Comparison of ENCODE assay signal across 21 cellular contexts in the genomic region with DNA sequence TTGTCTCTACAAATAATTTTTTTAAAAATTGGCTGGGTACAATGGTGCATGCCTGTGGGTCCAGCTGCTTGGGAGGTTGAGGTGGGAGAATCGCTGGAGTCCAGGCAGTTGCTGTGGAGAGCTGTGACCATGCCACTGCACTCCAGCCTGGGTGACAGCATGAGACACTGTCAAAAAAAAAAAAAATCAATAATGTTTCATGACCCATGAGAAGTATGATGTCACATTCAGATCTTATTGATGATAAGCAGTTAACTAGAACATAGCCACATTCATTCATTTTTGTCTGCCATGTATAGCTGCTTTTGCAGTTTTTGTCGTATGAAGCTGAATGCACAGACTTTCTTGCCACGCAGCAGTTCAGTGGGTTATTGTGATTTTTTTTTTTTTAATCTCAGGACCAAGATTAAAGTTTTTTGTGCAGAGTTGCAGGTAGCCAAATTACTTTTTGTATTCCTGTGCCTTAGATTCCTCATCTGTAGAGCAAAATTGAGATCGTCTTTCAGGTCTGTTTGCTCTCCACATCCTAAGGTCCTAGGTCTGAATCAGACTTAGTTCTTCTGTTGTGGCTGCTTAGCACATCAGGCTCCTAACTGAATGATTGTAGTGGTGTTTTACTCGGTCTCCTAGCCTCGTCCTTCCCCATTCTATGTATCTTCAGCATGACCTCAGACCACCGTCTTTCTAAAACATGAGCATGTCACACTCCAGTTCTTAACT.
A peak's percentile ranks its signal among the peaks of the same experiment; 100 is the strongest.
DNase-seq lines count a peak whose midpoint lies in the region; ATAC-seq and TF ChIP-seq lines count a peak whose summit lies in the region.
"Had no signal": no experiment of that assay in that cellular context is flagged by ENCODE, and none has a peak within 500 bp of the region (broad histone marks: within the 10 kb centered on the region; RNA-seq: fewer than 3 reads in every experiment).

No MANE protein-coding gene starts in this region.

- DNase-seq in activated T-cell treated with anti-CD3 and anti-CD28 coated beads, Interleukin-2, amount 50 U/mL, for 72 hours: no peak
- DNase-seq in activated T-cell treated with anti-CD3 and anti-CD28 coated beads for 4 hours (no peak), PC-9 (peak in 1 of 2 experiments; percentile 44), left lobe of liver (ENCODE audit: low spot score) (no peak), type B pancreatic cell (ENCODE audit: extremely low spot score, unreplicated experiment) (no peak)
- DNase-seq: activated B cell treated with CpG ODN at 0.5 μM for 24 hours; activated CD4-positive, alpha-beta memory T cell treated with anti-CD3 and anti-CD28 coated beads for 36 hours; activated gamma-delta T cell treated with Interleukin-2 at 50 U/mL for 16 hours; adrenal gland; BE2C; kidney glomerular epithelial cell; mammary epithelial cell; NCI-H446 treated with DMSO at 0.1 percent for 48 hours; NK-92 treated with Interleukin-12 subunit alpha and Interleukin-12 subunit beta, amount 100 ng/mL, for 24 hours; stimulated activated CD4-positive, alpha-beta T cell treated with anti-CD3 and anti-CD28 coated beads, Interleukin-12 subunit alpha, Interleukin-12 subunit beta, amount 100 ng/mL, for 4 hours; T-helper 9 cell; transverse colon had no signal

- no peaks in the 10 kb centered on the region for H3K9me3 Mint-ChIP-seq in activated T-cell treated with anti-CD3 and anti-CD28 coated beads, Interleukin-2, amount 50 U/mL, for 72 hours
- H3K9me3 Mint-ChIP-seq in type B pancreatic cell: no peaks in the 10 kb centered on the region
- H3K9me3 Mint-ChIP-seq: activated B cell treated with CpG ODN at 0.5 μM for 24 hours; activated CD4-positive, alpha-beta memory T cell treated with anti-CD3 and anti-CD28 coated beads for 36 hours had no signal

- H3K27ac Mint-ChIP-seq in activated T-cell treated with anti-CD3 and anti-CD28 coated beads, Interleukin-2, amount 50 U/mL, for 72 hours: no peak overlapping the region
- peak overlapping the region; percentile 30 for H3K27ac Mint-ChIP-seq in type B pancreatic cell
- H3K27ac Mint-ChIP-seq: activated B cell treated with CpG ODN at 0.5 μM for 24 hours; activated CD4-positive, alpha-beta memory T cell treated with anti-CD3 and anti-CD28 coated beads for 36 hours had no signal

- peak overlapping the region; percentile 41 for H3K4me2 ChIP-seq in PC-9

- no peak overlapping the region for H3K4me3 ChIP-seq in PC-9
- H3K4me3 ChIP-seq: adrenal gland, GM23248, transverse colon had no signal

- peak; percentile 36 for ATAC-seq in activated T-cell treated with anti-CD3 and anti-CD28 coated beads, Interleukin-2, amount 50 U/mL, for 72 hours (replicated peaks in 1 of 2)
- ATAC-seq in left lobe of liver (peak; percentile 84), GM18870 (IDR thresholded peaks at IDR 0.05; ENCODE audit: unreplicated experiment) (no peak), GM18498 (IDR thresholded peaks at IDR 0.05; ENCODE audit: unreplicated experiment) (no peak), HG03342 (IDR thresholded peaks at IDR 0.05; ENCODE audit: unreplicated experiment) (no peak)

- peaks cover 19% of the 10 kb centered on the region for H3K4me1 ChIP-seq in PC-9 (replicated peaks; ENCODE audit: insufficient read depth)
- H3K4me1 ChIP-seq: adrenal gland, BE2C had no signal

- BruUV-seq in PC-9 (replicated peaks; lab: Mats Ljungman, UMichigan): no TSS peak

- H3K4me3 Mint-ChIP-seq in activated T-cell treated with anti-CD3 and anti-CD28 coated beads, Interleukin-2, amount 50 U/mL, for 72 hours: no peak overlapping the region
- H3K4me3 Mint-ChIP-seq in type B pancreatic cell: no peak overlapping the region
- H3K4me3 Mint-ChIP-seq: activated B cell treated with CpG ODN at 0.5 μM for 24 hours; activated CD4-positive, alpha-beta memory T cell treated with anti-CD3 and anti-CD28 coated beads for 36 hours had no signal

- H3K27ac ChIP-seq in PC-9: peak overlapping the region; percentile 61
- H3K27ac ChIP-seq: adrenal gland, GM23248 had no signal

- no peaks in the 10 kb centered on the region for H3K36me3 ChIP-seq in PC-9 (ENCODE audit: low read depth)
- H3K36me3 ChIP-seq: adrenal gland, BE2C, transverse colon had no signal

- H4K20me1 ChIP-seq in PC-9 (ENCODE audit: insufficient read depth): no peaks in the 10 kb centered on the region

- H3K36me3 Mint-ChIP-seq in activated T-cell treated with anti-CD3 and anti-CD28 coated beads, Interleukin-2, amount 50 U/mL, for 72 hours (ENCODE audit: insufficient read depth in 2 of 2): no peaks in the 10 kb centered on the region
- H3K36me3 Mint-ChIP-seq in type B pancreatic cell: peaks cover 8% of the 10 kb centered on the region
- H3K36me3 Mint-ChIP-seq: activated CD4-positive, alpha-beta memory T cell treated with anti-CD3 and anti-CD28 coated beads for 36 hours had no signal

- H2AFZ ChIP-seq in PC-9: no peak overlapping the region
- H2AFZ ChIP-seq: GM23248 had no signal

- POLR2A ChIA-PET in PC-9 (lab: Charles Lee; ENCODE audit: unreplicated experiment): interaction anchor here (0.5 kb wide), 1 partner anchor 45 kb away, joined by 7 read pairs; no protein-coding TSS in a partner anchor

- no peaks in the 10 kb centered on the region for H3K9me2 ChIP-seq in PC-9 (ENCODE audit: insufficient read depth)

- TF ChIP-seq CTCF in PC-9 (conservative IDR thresholded peaks at IDR 0.05) (no peak), type B pancreatic cell (conservative IDR thresholded peaks at IDR 0.05) (no peak)

- H3K27me3 ChIP-seq in PC-9 (ENCODE audit: insufficient read depth, low read depth): no peaks in the 10 kb centered on the region
- H3K27me3 ChIP-seq: adrenal gland, BE2C, transverse colon had no signal

- H3K79me2 ChIP-seq in PC-9 (ENCODE audit: low read depth): no peaks in the 10 kb centered on the region

- no peaks in the 10 kb centered on the region for H3K4me1 Mint-ChIP-seq in activated T-cell treated with anti-CD3 and anti-CD28 coated beads, Interleukin-2, amount 50 U/mL, for 72 hours (ENCODE audit: low read depth)
- peaks cover 20% of the 10 kb centered on the region for H3K4me1 Mint-ChIP-seq in type B pancreatic cell (ENCODE audit: unreplicated experiment)
- H3K4me1 Mint-ChIP-seq: activated B cell treated with CpG ODN at 0.5 μM for 24 hours had no signal

- CTCF ChIA-PET in PC-9 (lab: Charles Lee): no interaction called here

- H3K9me3 ChIP-seq in PC-9 (ENCODE audit: insufficient read depth, low read depth): no peaks in the 10 kb centered on the region
- H3K9me3 ChIP-seq: BE2C, transverse colon had no signal

- H3K27me3 Mint-ChIP-seq in activated T-cell treated with anti-CD3 and anti-CD28 coated beads, Interleukin-2, amount 50 U/mL, for 72 hours (ENCODE audit: low read depth): no peaks in the 10 kb centered on the region
- H3K27me3 Mint-ChIP-seq in type B pancreatic cell: no peaks in the 10 kb centered on the region
- H3K27me3 Mint-ChIP-seq: activated B cell treated with CpG ODN at 0.5 μM for 24 hours; activated CD4-positive, alpha-beta memory T cell treated with anti-CD3 and anti-CD28 coated beads for 36 hours had no signal

- H3F3A ChIP-seq in PC-9 (ENCODE audit: insufficient read depth, low read depth): peaks cover 17% of the 10 kb centered on the region

- intact Hi-C loops in PC-9 (cut with micrococcal nuclease; ENCODE audit: unreplicated experiment): no loop called here

Comparison
In these comparisons a context has a peak if more than half of its experiments do, and no peak if none do; other contexts are left out.
1. ATAC-seq: peak in activated T-cell treated with anti-CD3 and anti-CD28 coated beads, Interleukin-2, amount 50 U/mL, for 72 hours (2 of 2) and left lobe of liver (single experiment); none in GM18870 (single experiment), GM18498 (single experiment) and HG03342 (single experiment).